Comparison of ENCODE assay signal across 11 cellular contexts in genomic region chr15:74130089-74130848, GRCh38. TPM values are rescaled to one million over a fixed set of nuclear protein-coding genes. Genes with fewer than 3 reads are reported as not detected.
DNase-seq lines count a peak whose midpoint lies in the region; ATAC-seq and TF ChIP-seq lines count a peak whose summit lies in the region.
"Had no signal": no experiment of that assay in that cellular context is flagged by ENCODE, and none has a peak within 500 bp of the region (broad histone marks: within the 10 kb centered on the region; RNA-seq: fewer than 3 reads in every experiment).

A gene with protein sequence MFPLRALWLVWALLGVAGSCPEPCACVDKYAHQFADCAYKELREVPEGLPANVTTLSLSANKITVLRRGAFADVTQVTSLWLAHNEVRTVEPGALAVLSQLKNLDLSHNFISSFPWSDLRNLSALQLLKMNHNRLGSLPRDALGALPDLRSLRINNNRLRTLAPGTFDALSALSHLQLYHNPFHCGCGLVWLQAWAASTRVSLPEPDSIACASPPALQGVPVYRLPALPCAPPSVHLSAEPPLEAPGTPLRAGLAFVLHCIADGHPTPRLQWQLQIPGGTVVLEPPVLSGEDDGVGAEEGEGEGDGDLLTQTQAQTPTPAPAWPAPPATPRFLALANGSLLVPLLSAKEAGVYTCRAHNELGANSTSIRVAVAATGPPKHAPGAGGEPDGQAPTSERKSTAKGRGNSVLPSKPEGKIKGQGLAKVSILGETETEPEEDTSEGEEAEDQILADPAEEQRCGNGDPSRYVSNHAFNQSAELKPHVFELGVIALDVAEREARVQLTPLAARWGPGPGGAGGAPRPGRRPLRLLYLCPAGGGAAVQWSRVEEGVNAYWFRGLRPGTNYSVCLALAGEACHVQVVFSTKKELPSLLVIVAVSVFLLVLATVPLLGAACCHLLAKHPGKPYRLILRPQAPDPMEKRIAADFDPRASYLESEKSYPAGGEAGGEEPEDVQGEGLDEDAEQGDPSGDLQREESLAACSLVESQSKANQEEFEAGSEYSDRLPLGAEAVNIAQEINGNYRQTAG (plus strand): TSS chr15:74130586. CDS start chr15:74132755, 2,169 bp downstream.

- H3K27me3 Mint-ChIP-seq in activated naive CD8-positive, alpha-beta T cell = peaks cover 36% of the 10 kb centered on the region
- peaks cover 95% of the 10 kb centered on the region for H3K27me3 Mint-ChIP-seq in activated naive CD8-positive, alpha-beta T cell treated with anti-CD3 and anti-CD28 coated beads for 36 hours
- H3K27me3 Mint-ChIP-seq in activated naive CD8-positive, alpha-beta T cell treated with anti-CD3 and anti-CD28 coated beads, Interleukin-2, amount 10 ng/mL, durations not matched to agents 7 days and 5 days = peaks cover 83% of the 10 kb centered on the region

- no peaks in the 10 kb centered on the region for H3K36me3 ChIP-seq in testis (ENCODE audit: low read depth, missing control alignments)

- CTCF ChIA-PET in RWPE1 (lab: Yijun Ruan, JAX) = interaction anchor here (0.6 to 4.7 kb wide), 6 partner anchors 76 to 192 kb away, joined by 4 to 47 read pairs (median 8); no protein-coding TSS in a partner anchor

- POLR2A ChIA-PET in activated naive CD8-positive, alpha-beta T cell treated with anti-CD3 and anti-CD28 coated beads, Interleukin-2, amount 10 ng/mL, durations not matched to agents 7 days and 5 days (lab: Charles Lee) = interaction anchor here (0.7 kb wide), 1 partner anchor 1238 kb away, joined by 3 read pairs; no protein-coding TSS in a partner anchor
- POLR2A ChIA-PET in RWPE1 (lab: Yijun Ruan, JAX; ENCODE audit: low non-redundant PET) = no interaction called here

- no peaks in the 10 kb centered on the region for H3K36me3 Mint-ChIP-seq in activated naive CD8-positive, alpha-beta T cell
- no peaks in the 10 kb centered on the region for H3K36me3 Mint-ChIP-seq in activated naive CD8-positive, alpha-beta T cell treated with anti-CD3 and anti-CD28 coated beads for 36 hours
- peaks cover 1% of the 10 kb centered on the region for H3K36me3 Mint-ChIP-seq in activated naive CD8-positive, alpha-beta T cell treated with anti-CD3 and anti-CD28 coated beads, Interleukin-2, amount 10 ng/mL, durations not matched to agents 7 days and 5 days

- H3K4me1 ChIP-seq in testis = peaks cover 21% of the 10 kb centered on the region

- WGBS in testis, 2 donors = 1 to 2% methylated on average over 32 to 55 of the region's 55 CpGs

- peak within 1 kb of the TSS in 1 of 2 donors; percentile 18 for H3K4me3 ChIP-seq in testis

- no peak within 1 kb of the TSS for H3K27ac Mint-ChIP-seq in activated naive CD8-positive, alpha-beta T cell
- H3K27ac Mint-ChIP-seq in activated naive CD8-positive, alpha-beta T cell treated with anti-CD3 and anti-CD28 coated beads for 36 hours = no peak within 1 kb of the TSS
- peak within 1 kb of the TSS; percentile 77 for H3K27ac Mint-ChIP-seq in activated naive CD8-positive, alpha-beta T cell treated with anti-CD3 and anti-CD28 coated beads, Interleukin-2, amount 10 ng/mL, durations not matched to agents 7 days and 5 days

- intact Hi-C loops in testis (cut with DNase I; ENCODE audit: low total_unique reads) = loop anchor here (10.0 kb wide), 1 partner anchor 145 kb away; no protein-coding TSS in a partner anchor

- TF ChIP-seq POLR2A in testis (IDR thresholded peaks at IDR 0.05) = no peak

- TF ChIP-seq CTCF in testis (IDR thresholded peaks at IDR 0.05) (no peak), RWPE1 (conservative IDR thresholded peaks at IDR 0.05; ENCODE audit: low read depth) (no peak)

- H3K4me1 Mint-ChIP-seq in activated naive CD8-positive, alpha-beta T cell (ENCODE audit: low read depth) = peaks cover 40% of the 10 kb centered on the region
- peaks cover 27% of the 10 kb centered on the region for H3K4me1 Mint-ChIP-seq in activated naive CD8-positive, alpha-beta T cell treated with anti-CD3 and anti-CD28 coated beads for 36 hours
- peaks cover 16% of the 10 kb centered on the region for H3K4me1 Mint-ChIP-seq in activated naive CD8-positive, alpha-beta T cell treated with anti-CD3 and anti-CD28 coated beads, Interleukin-2, amount 10 ng/mL, durations not matched to agents 7 days and 5 days

- no peak for DNase-seq in activated naive CD8-positive, alpha-beta T cell treated with anti-CD3 and anti-CD28 coated beads for 36 hours
- peak; percentile 39 for DNase-seq in activated naive CD8-positive, alpha-beta T cell treated with anti-CD3 and anti-CD28 coated beads, Interleukin-2, amount 10 ng/mL, durations not matched to agents 7 days and 5 days
- DNase-seq in testis (no peak), DMS153 treated with DMSO at 0.1 percent for 48 hours (lab: John Stamatoyannopoulos, UW; ENCODE audit: unreplicated experiment) (no peak), RWPE1 (ENCODE audit: low spot score) (no peak)
- DNase-seq: activated CD4-positive, alpha-beta T cell treated with anti-CD3 and anti-CD28 coated beads for 48 hours; EL; NCI-H446 had no signal

- H3K27me3 ChIP-seq in layer of hippocampus (ENCODE audit: control insufficient read depth, insufficient read depth, low read length) (peaks cover 60% of the 10 kb centered on the region), testis (no peaks in the 10 kb centered on the region)

- no peaks in the 10 kb centered on the region for H3K9me3 Mint-ChIP-seq in activated naive CD8-positive, alpha-beta T cell (ENCODE audit: low read depth)
- no peaks in the 10 kb centered on the region for H3K9me3 Mint-ChIP-seq in activated naive CD8-positive, alpha-beta T cell treated with anti-CD3 and anti-CD28 coated beads for 36 hours
- no peaks in the 10 kb centered on the region for H3K9me3 Mint-ChIP-seq in activated naive CD8-positive, alpha-beta T cell treated with anti-CD3 and anti-CD28 coated beads, Interleukin-2, amount 10 ng/mL, durations not matched to agents 7 days and 5 days

- ATAC-seq in activated naive CD8-positive, alpha-beta T cell treated with anti-CD3 and anti-CD28 coated beads, Interleukin-2, amount 10 ng/mL, durations not matched to agents 7 days and 5 days (ENCODE audit: low read depth) = no peak
- no peak for ATAC-seq in GM21717 (IDR thresholded peaks at IDR 0.05; ENCODE audit: unreplicated experiment)

- H3K27ac ChIP-seq in layer of hippocampus (ENCODE audit: low read depth, low read length) = peak within 1 kb of the TSS; percentile 10
- H3K27ac ChIP-seq in testis = no peak within 1 kb of the TSS
- no peak within 1 kb of the TSS for H3K27ac ChIP-seq in RWPE1

- peak within 1 kb of the TSS; percentile 54 for H3K4me3 Mint-ChIP-seq in activated naive CD8-positive, alpha-beta T cell
- no peak within 1 kb of the TSS for H3K4me3 Mint-ChIP-seq in activated naive CD8-positive, alpha-beta T cell treated with anti-CD3 and anti-CD28 coated beads for 36 hours
- H3K4me3 Mint-ChIP-seq in activated naive CD8-positive, alpha-beta T cell treated with anti-CD3 and anti-CD28 coated beads, Interleukin-2, amount 10 ng/mL, durations not matched to agents 7 days and 5 days = no peak within 1 kb of the TSS

- no peaks in the 10 kb centered on the region for H3K9me3 ChIP-seq in testis

RNA-seq across cellular contexts. Expression of the gene that starts here (rescaled TPM):
- total RNA-seq in activated naive CD8-positive, alpha-beta T cell treated with anti-CD3 and anti-CD28 coated beads for 36 hours = not detected
- total RNA-seq in activated naive CD8-positive, alpha-beta T cell treated with anti-CD3 and anti-CD28 coated beads, Interleukin-2, amount 10 ng/mL, durations not matched to agents 7 days and 5 days = not detected
- 10 to 100 TPM; 12.8 to 17.7 TPM for total RNA-seq in testis
- 26.1 TPM for polyA plus RNA-seq in testis (ENCODE audit: insufficient read depth, low read depth, low replicate concordance)

Comparison
In these comparisons a context has a peak if more than half of its experiments do, and no peak if none do; other contexts are left out.
1. RNA of the gene that starts here (total RNA-seq): 12.8 to 17.7 TPM in testis; not detected in activated naive CD8-positive, alpha-beta T cell treated with anti-CD3 and anti-CD28 coated beads for 36 hours and not detected in activated naive CD8-positive, alpha-beta T cell treated with anti-CD3 and anti-CD28 coated beads, Interleukin-2, amount 10 ng/mL, durations not matched to agents 7 days and 5 days; every median in the first group is over 10 times any median in the second.
2. Peak in DNase-seq in activated naive CD8-positive, alpha-beta T cell treated with anti-CD3 and anti-CD28 coated beads, Interleukin-2, amount 10 ng/mL, durations not matched to agents 7 days and 5 days; RNA of the gene not detected or under 1 TPM.